ENCODE assay signal across 13 cellular contexts in the genomic region with DNA sequence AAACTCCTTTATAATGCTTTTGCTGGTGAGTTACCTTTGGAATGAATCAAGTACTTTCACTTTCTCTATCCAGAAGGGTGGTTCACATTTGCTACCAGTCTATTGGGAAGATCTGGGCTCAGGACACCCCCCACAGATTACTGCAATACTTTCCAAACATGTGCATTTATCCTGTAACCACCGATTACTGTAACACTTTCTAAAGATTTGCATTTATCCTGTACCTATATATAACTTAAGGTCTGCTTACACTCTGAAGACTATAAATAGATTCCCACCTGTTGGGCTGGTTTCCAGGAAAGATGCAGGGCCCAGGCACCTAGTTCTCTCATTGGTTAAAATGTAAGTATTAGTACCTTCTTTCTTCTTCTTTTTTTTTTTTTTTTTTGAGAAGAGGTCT.
A peak's percentile ranks its signal among the peaks of the same experiment; 100 is the strongest.
DNase-seq lines count a peak whose midpoint lies in the region; ATAC-seq lines count a peak whose summit lies in the region.
"Had no signal": no experiment of that assay in that cellular context is flagged by ENCODE, and none has a peak within 500 bp of the region (broad histone marks: within the 10 kb centered on the region; RNA-seq: fewer than 3 reads in every experiment).

No MANE protein-coding gene starts in this region.

- no peak overlapping the region for H3K27ac ChIP-seq in substantia nigra (ENCODE audit: low read depth, low read length, poor library complexity, severe bottlenecking)
- H3K27ac ChIP-seq: HL-60 had no signal

- peak; percentile 28 for DNase-seq in DMS153 treated with DMSO at 0.1 percent for 48 hours (lab: John Stamatoyannopoulos, UW; ENCODE audit: unreplicated experiment)
- peak; percentile 17 for DNase-seq in fibroblast of peridontal ligament (ENCODE audit: extremely low read depth)
- no peak for DNase-seq in activated CD8-positive, alpha-beta memory T cell treated with anti-CD3 and anti-CD28 coated beads, Interleukin-2, amount 50 U/mL, for 4 hours
- DNase-seq in ecto neural progenitor cell (ENCODE audit: low spot score), result no peak
- no peak for DNase-seq in AG20443 (ENCODE audit: low spot score)
- DNase-seq in substantia nigra (lab: John Stamatoyannopoulos, UW), result no peak
- DNase-seq: activated T-cell treated with anti-CD3 and anti-CD28 coated beads, Interleukin-2, amount 50 U/mL, for 72 hours; CD4-positive, alpha-beta T cell; nucleus accumbens; T1000 had no signal

- peak; percentile 72 for ATAC-seq in GM19372 (IDR thresholded peaks at IDR 0.05; ENCODE audit: low read depth, unreplicated experiment)
- peak; percentile 83 for ATAC-seq in HG03108 (IDR thresholded peaks at IDR 0.05; ENCODE audit: unreplicated experiment)
- ATAC-seq: activated T-cell treated with anti-CD3 and anti-CD28 coated beads, Interleukin-2, amount 50 U/mL, for 72 hours had no signal

Comparison
In these comparisons a context has a peak if more than half of its experiments do, and no peak if none do; other contexts are left out.
1. DNase-seq: peak in DMS153 treated with DMSO at 0.1 percent for 48 hours (single experiment) and fibroblast of peridontal ligament (single experiment); none in activated CD8-positive, alpha-beta memory T cell treated with anti-CD3 and anti-CD28 coated beads, Interleukin-2, amount 50 U/mL, for 4 hours (single experiment), ecto neural progenitor cell (single experiment), AG20443 (single experiment) and substantia nigra (0 of 49).